ENCODE assay signal across 7 cellular contexts in genomic region chr11:70201876-70202861, GRCh38. TPM values are rescaled to one million over a fixed set of nuclear protein-coding genes. Genes with fewer than 3 reads are reported as not detected.
A peak's percentile ranks its signal among the peaks of the same experiment; 100 is the strongest.
DNase-seq lines count a peak whose midpoint lies in the region; ATAC-seq and TF ChIP-seq lines count a peak whose summit lies in the region.

No MANE protein-coding gene starts in this region.

- peak overlapping the region; percentile 92 for H3K27ac ChIP-seq in right atrium auricular region

- no peaks in the 10 kb centered on the region for H3K9me3 ChIP-seq in right atrium auricular region

- H3K36me3 ChIP-seq in right atrium auricular region: peaks cover 10% of the 10 kb centered on the region

- POLR2A ChIA-PET in WTC11 (lab: Charles Lee): interaction anchor here (0.6 to 1.5 kb wide), 4 partner anchors 19 to 342 kb away, joined by 3 to 7 read pairs (median 4); no protein-coding TSS in a partner anchor

- H3K4me1 ChIP-seq in right atrium auricular region: peaks cover 0 to 24% of the 10 kb centered on the region in 2 donors

- peaks cover 8 to 26% (median 24%) of the 10 kb centered on the region in 3 donors for H3K4me1 Mint-ChIP-seq in IgD-negative memory B cell
- H3K4me1 Mint-ChIP-seq in WTC11: peaks cover 46% of the 10 kb centered on the region
- H3K4me1 Mint-ChIP-seq in stimulated activated memory B cell treated with anti-CD40 and anti-IgM and Interleukin-4, amounts not matched to agents 10 μg/mL and 1 μg/mL and 100 μg/mL, for 72 hours: peaks cover 40% of the 10 kb centered on the region

- CTCF ChIA-PET in WTC11 (lab: Charles Lee): interaction anchor here (1.4 to 1.5 kb wide), 2 partner anchors 25 to 283 kb away, joined by 3 to 7 read pairs; no protein-coding TSS in a partner anchor

- H3K36me3 Mint-ChIP-seq in IgD-negative memory B cell (peaks cover 2% of the 10 kb centered on the region), WTC11 (peaks cover 26% of the 10 kb centered on the region)
- peaks cover 23% of the 10 kb centered on the region for H3K36me3 Mint-ChIP-seq in stimulated activated memory B cell treated with anti-CD40 and anti-IgM and Interleukin-4, amounts not matched to agents 10 μg/mL and 1 μg/mL and 100 μg/mL, for 72 hours

- no peak for DNase-seq in WTC11 (ENCODE audit: low spot score)
- DNase-seq in right atrium auricular region (ENCODE audit: low spot score): no peak
- no peak for DNase-seq in GDM1 (lab: John Stamatoyannopoulos, UW)
- DNase-seq in activated CD4-positive, alpha-beta T cell treated with anti-CD3 and anti-CD28 coated beads for 4 hours: no peak
- DNase-seq in hepatic stellate cell (ENCODE audit: low spot score): no peak

- H3K27me3 ChIP-seq in right atrium auricular region: no peaks in the 10 kb centered on the region

- H3K9me3 Mint-ChIP-seq in IgD-negative memory B cell (no peaks in the 10 kb centered on the region), WTC11 (peaks cover 8% of the 10 kb centered on the region; the same call in 1 of the 2 replicates)
- no peaks in the 10 kb centered on the region for H3K9me3 Mint-ChIP-seq in stimulated activated memory B cell treated with anti-CD40 and anti-IgM and Interleukin-4, amounts not matched to agents 10 μg/mL and 1 μg/mL and 100 μg/mL, for 72 hours

- H3K27me3 Mint-ChIP-seq in IgD-negative memory B cell: peaks cover 2% of the 10 kb centered on the region
- 0 out of 2 replicates have a peak, but pooled peaks cover 2% of the 10 kb centered on the region for H3K27me3 Mint-ChIP-seq in WTC11 (ENCODE audit: low read depth)
- no peaks in the 10 kb centered on the region for H3K27me3 Mint-ChIP-seq in stimulated activated memory B cell treated with anti-CD40 and anti-IgM and Interleukin-4, amounts not matched to agents 10 μg/mL and 1 μg/mL and 100 μg/mL, for 72 hours

- H3K4me3 Mint-ChIP-seq in IgD-negative memory B cell (peak overlapping the region; percentile 90 to 98 (median 96)), WTC11 (peak overlapping the region; percentile 88)
- peak overlapping the region; percentile 90 for H3K4me3 Mint-ChIP-seq in stimulated activated memory B cell treated with anti-CD40 and anti-IgM and Interleukin-4, amounts not matched to agents 10 μg/mL and 1 μg/mL and 100 μg/mL, for 72 hours

- H3K4me3 ChIP-seq in right atrium auricular region: peak overlapping the region; percentile 86 to 99

- ATAC-seq in WTC11: no peak
- no peak for ATAC-seq in stimulated activated memory B cell treated with anti-CD40 and anti-IgM and Interleukin-4, amounts not matched to agents 10 μg/mL and 1 μg/mL and 100 μg/mL, for 72 hours

- no peak for TF ChIP-seq CTCF in WTC11 (IDR thresholded peaks at IDR 0.05)
- TF ChIP-seq CTCF in right atrium auricular region (IDR thresholded peaks at IDR 0.05): no peak

- peak overlapping the region; percentile 86 to 95 (median 95) for H3K27ac Mint-ChIP-seq in IgD-negative memory B cell
- H3K27ac Mint-ChIP-seq in WTC11: peak overlapping the region; percentile 82
- H3K27ac Mint-ChIP-seq in stimulated activated memory B cell treated with anti-CD40 and anti-IgM and Interleukin-4, amounts not matched to agents 10 μg/mL and 1 μg/mL and 100 μg/mL, for 72 hours: peak overlapping the region; percentile 91

TF ChIP-seq in WTC11, 78 proteins besides CTCF, POLR2A, EP300 and RAD21:
- TF ChIP-seq ZMAT4 (CRISPR knock-in tag; IDR thresholded peaks at IDR 0.05): no peak
- no peak for TF ChIP-seq ZNF232 (CRISPR knock-in tag; IDR thresholded peaks at IDR 0.05)
- TF ChIP-seq NFATC4 (CRISPR knock-in tag; IDR thresholded peaks at IDR 0.05): no peak
- TF ChIP-seq RORB (CRISPR knock-in tag; IDR thresholded peaks at IDR 0.05): no peak
- no peak for TF ChIP-seq ZNF532 (CRISPR knock-in tag; IDR thresholded peaks at IDR 0.05; ENCODE audit: borderline replicate concordance)
- TF ChIP-seq ZNF121 (CRISPR knock-in tag; IDR thresholded peaks at IDR 0.05): no peak
- TF ChIP-seq GTF2I (CRISPR knock-in tag; conservative IDR thresholded peaks at IDR 0.05): no peak
- TF ChIP-seq TEAD1 (CRISPR knock-in tag; IDR thresholded peaks at IDR 0.05): no peak
- TF ChIP-seq CDX4 (CRISPR knock-in tag; IDR thresholded peaks at IDR 0.05; ENCODE audit: borderline replicate concordance): no peak
- no peak for TF ChIP-seq ETV6 (CRISPR knock-in tag; IDR thresholded peaks at IDR 0.05)
- TF ChIP-seq NFYB (CRISPR knock-in tag; conservative IDR thresholded peaks at IDR 0.05; ENCODE audit: low read depth): no peak
- no peak for TF ChIP-seq SOX15 (CRISPR knock-in tag; IDR thresholded peaks at IDR 0.05)
- no peak for TF ChIP-seq FOXJ3 (CRISPR knock-in tag; IDR thresholded peaks at IDR 0.05; ENCODE audit: borderline replicate concordance)
- no peak for TF ChIP-seq KAT7 (CRISPR knock-in tag; IDR thresholded peaks at IDR 0.05; ENCODE audit: borderline replicate concordance)
- TF ChIP-seq NFE2L1 (CRISPR knock-in tag; IDR thresholded peaks at IDR 0.05): no peak
- TF ChIP-seq ELF4 (CRISPR knock-in tag; IDR thresholded peaks at IDR 0.05; ENCODE audit: low read depth): no peak

RNA-seq across cellular contexts. Expression of gene FADD, which starts 0.9 kb away (rescaled TPM):
- polyA plus RNA-seq in IgD-negative memory B cell: 21.0 TPM
- total RNA-seq in WTC11 (2021) (49.0 to 58.6 TPM (median 53.9 TPM) in 3 replicates), right atrium auricular region (10 to 100 TPM in 1 of 2 donors, 1 to 10 TPM in 1; 7.1 to 11.1 TPM)
